ENCODE assay signal across 1 cellular context in genomic region chr16:17463335-17463734, GRCh38.
TF ChIP-seq lines count a peak whose summit lies in the region.

No MANE protein-coding gene starts in this region.

TF ChIP-seq in HepG2, 621 proteins besides CTCF, POLR2A, EP300 and RAD21 (continued from another document):
- no peak for TF ChIP-seq CREBL2 (CRISPR knock-in tag; IDR thresholded peaks at IDR 0.05; ENCODE audit: borderline replicate concordance)
- TF ChIP-seq ARNTL (CRISPR knock-in tag; IDR thresholded peaks at IDR 0.05): no peak
- no peak for TF ChIP-seq RBM39 (IDR thresholded peaks at IDR 0.05; ENCODE audit: low read depth, low read length, poor library complexity, severe bottlenecking)
- no peak for TF ChIP-seq GLMP (CRISPR knock-in tag; IDR thresholded peaks at IDR 0.05; ENCODE audit: borderline replicate concordance)
- TF ChIP-seq ZNF274 (CRISPR knock-in tag; IDR thresholded peaks at IDR 0.05): no peak
- TF ChIP-seq ZFP41 (CRISPR knock-in tag; IDR thresholded peaks at IDR 0.05; ENCODE audit: borderline replicate concordance): no peak
- TF ChIP-seq ZNF670 (CRISPR knock-in tag; IDR thresholded peaks at IDR 0.05; ENCODE audit: borderline replicate concordance): no peak
- TF ChIP-seq POLR2G (IDR thresholded peaks at IDR 0.05; ENCODE audit: low read depth, low read length): no peak
- TF ChIP-seq HOXA3 (CRISPR knock-in tag; IDR thresholded peaks at IDR 0.05): no peak
- TF ChIP-seq ZFP1 (CRISPR knock-in tag; IDR thresholded peaks at IDR 0.05): no peak
- TF ChIP-seq MIER3 (CRISPR knock-in tag; IDR thresholded peaks at IDR 0.05; ENCODE audit: borderline replicate concordance): no peak
- no peak for TF ChIP-seq ZBTB10 (CRISPR knock-in tag; IDR thresholded peaks at IDR 0.05; ENCODE audit: borderline replicate concordance)
- TF ChIP-seq CBX1 (IDR thresholded peaks at IDR 0.05; ENCODE audit: low read depth): no peak
- no peak for TF ChIP-seq ZNF3 (CRISPR knock-in tag; IDR thresholded peaks at IDR 0.05)
- no peak for TF ChIP-seq ZNF318 (CRISPR knock-in tag; IDR thresholded peaks at IDR 0.05)
